Comparison of ENCODE assay signal across 29 cellular contexts in genomic region chr10:131128731-131129130, GRCh38.
"Had no signal": no experiment of that assay in that cellular context is flagged by ENCODE, and none has a peak within 500 bp of the region (broad histone marks: within the 10 kb centered on the region; RNA-seq: fewer than 3 reads in every experiment).

No MANE protein-coding gene starts in this region.

- H3K4me1 ChIP-seq: adrenal gland, breast epithelium had no signal

- H3K4me3 ChIP-seq: adrenal gland, body of pancreas, breast epithelium had no signal

- H3K27ac ChIP-seq: adrenal gland, body of pancreas, brain microvascular endothelial cell, breast epithelium had no signal

- DNase-seq: activated B cell treated with CpG ODN at 0.5 μM for 24 hours; activated CD4-positive, alpha-beta memory T cell treated with anti-CD3 and anti-CD28 coated beads for 36 hours; activated CD4-positive, alpha-beta T cell treated with anti-CD3 and anti-CD28 coated beads for 4 hours; activated CD4-positive, alpha-beta T cell treated with anti-CD3 and anti-CD28 coated beads, Interleukin-2, amount 10 ng/mL, durations not matched to agents 24 days and 14 days; activated CD4-positive, alpha-beta T cell treated with anti-CD3 and anti-CD28 coated beads, Interleukin-2, amount 50 U/mL, for 1 hour; activated CD4-positive, alpha-beta T cell treated with anti-CD3 and anti-CD28 coated beads, Interleukin-2, amount 50 U/mL, for 4 hours; activated CD4-positive, CD25-positive, alpha-beta regulatory T cell treated with anti-CD3 and anti-CD28 coated beads, Interleukin-2, amount 50 U/mL, for 72 hours; activated CD8-positive, alpha-beta memory T cell treated with anti-CD3 and anti-CD28 coated beads, Interleukin-2, amount 50 U/mL, for 4 hours; activated CD8-positive, alpha-beta T cell treated with anti-CD3 and anti-CD28 coated beads for 36 hours; activated effector memory CD4-positive, alpha-beta T cell treated with anti-CD3 and anti-CD28 coated beads, Interleukin-2, amount 50 U/mL, for 16 hours; activated gamma-delta T cell treated with Interleukin-2 at 50 U/mL for 16 hours; activated naive CD4-positive, alpha-beta T cell; activated naive CD4-positive, alpha-beta T cell treated with anti-CD3 and anti-CD28 coated beads for 36 hours; activated naive CD4-positive, alpha-beta T cell treated with anti-CD3 and anti-CD28 coated beads, Interleukin-2, amount 50 U/mL, for 16 hours; activated naive CD8-positive, alpha-beta T cell treated with anti-CD3 and anti-CD28 coated beads for 36 hours; activated T-cell treated with anti-CD3 and anti-CD28 coated beads for 4 hours; activated T-cell treated with anti-CD3 and anti-CD28 coated beads, Interleukin-2, amount 50 U/mL, for 1 hour; activated T-cell treated with anti-CD3 and anti-CD28 coated beads, Interleukin-2, amount 50 U/mL, for 4 hours; activated T-cell treated with anti-CD3 and anti-CD28 coated beads, Interleukin-2, amount 50 U/mL, for 72 hours; adrenal gland; amniotic stem cell; aorta; body of pancreas; brain microvascular endothelial cell; central memory CD4-positive, alpha-beta T cell; T-helper 1 cell; T-helper 2 cell; T-helper 9 cell had no signal

- H3K36me3 ChIP-seq: adrenal gland, brain microvascular endothelial cell, breast epithelium had no signal

- H3K27me3 ChIP-seq: adrenal gland, body of pancreas, brain microvascular endothelial cell had no signal

- H3K9me3 ChIP-seq: adrenal gland, body of pancreas, breast epithelium had no signal
